1 cellular context compared by ENCODE assay signal in genomic region chr11:57680552-57680874, GRCh38.
TF ChIP-seq lines count a peak whose summit lies in the region.

No MANE protein-coding gene starts in this region.

TF ChIP-seq in GM12891, 5 proteins besides CTCF, POLR2A, EP300 and RAD21:
- TF ChIP-seq PAX5 (IDR thresholded peaks at IDR 0.05; ENCODE audit: insufficient read depth, low read length, severe bottlenecking), result no peak
- TF ChIP-seq POU2F2 (IDR thresholded peaks at IDR 0.05; ENCODE audit: low read depth, low read length), result no peak
- no peak for TF ChIP-seq TAF1 (IDR thresholded peaks at IDR 0.05; ENCODE audit: low read depth, low read length)
- no peak for TF ChIP-seq POLR2AphosphoS5 (IDR thresholded peaks at IDR 0.05; ENCODE audit: low read depth, low read length)
- no peak for TF ChIP-seq SPI1 (IDR thresholded peaks at IDR 0.05; ENCODE audit: low read depth, low read length)
